Comparison of ENCODE assay signal across 8 cellular contexts in the genomic region with DNA sequence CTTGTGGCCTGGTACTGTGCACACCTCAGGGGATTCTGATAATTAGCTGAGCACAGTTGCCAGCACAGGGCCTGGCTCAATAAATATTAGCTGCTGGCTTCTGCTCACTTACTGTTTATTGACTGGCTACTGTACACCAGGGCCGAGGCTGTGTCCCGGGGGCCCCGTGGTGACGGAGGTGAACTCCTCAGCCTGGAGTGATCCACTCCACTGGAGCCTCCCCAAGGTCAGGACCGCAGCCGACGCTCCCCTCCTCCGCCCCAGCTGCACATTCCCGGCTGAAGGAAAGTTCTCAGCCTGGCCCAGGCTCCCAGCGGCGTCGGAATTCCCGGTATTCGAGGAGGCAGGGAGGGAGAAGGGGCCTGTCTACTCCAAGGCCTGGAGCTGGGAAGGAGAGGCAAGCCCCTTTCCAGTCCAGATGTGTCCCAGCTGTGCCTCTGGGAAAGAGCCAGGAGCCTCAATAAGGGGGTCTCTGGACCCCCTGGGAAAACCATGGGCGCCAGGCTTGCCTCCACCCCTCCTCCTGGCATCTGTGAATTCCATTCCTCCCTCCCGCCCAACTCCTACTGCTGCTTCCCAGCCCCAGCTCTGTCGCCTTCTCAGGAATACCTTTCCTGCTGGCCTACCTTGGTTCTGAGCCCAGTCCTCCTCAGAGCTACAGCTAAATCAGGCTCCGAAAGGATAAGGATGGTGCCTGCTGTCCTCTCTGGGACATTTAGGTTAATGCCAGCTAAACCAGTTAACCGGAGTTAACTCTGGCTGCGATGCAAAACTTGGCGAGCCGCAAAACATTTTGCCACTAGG. TPM values are rescaled to one million over a fixed set of nuclear protein-coding genes. Genes with fewer than 3 reads are reported as not detected.
A peak's percentile ranks its signal among the peaks of the same experiment; 100 is the strongest.
DNase-seq lines count a peak whose midpoint lies in the region; ATAC-seq and TF ChIP-seq lines count a peak whose summit lies in the region.

No MANE protein-coding gene starts in this region.

- H4K20me1 ChIP-seq in OCI-LY7 (ENCODE audit: insufficient read depth, low read length): peaks cover 4% of the 10 kb centered on the region

- H3K9me3 ChIP-seq in ES-I3 (ENCODE audit: control insufficient read depth, insufficient read depth, low read length): no peaks in the 10 kb centered on the region
- no peaks in the 10 kb centered on the region for H3K9me3 ChIP-seq in adipocyte (ENCODE audit: control insufficient read depth, low read length)
- no peaks in the 10 kb centered on the region for H3K9me3 ChIP-seq in right cardiac atrium (ENCODE audit: control insufficient read depth, low read length)
- no peaks in the 10 kb centered on the region for H3K9me3 ChIP-seq in OCI-LY7 (ENCODE audit: low read length)

- H3K36me3 ChIP-seq in ES-I3 (ENCODE audit: insufficient read depth, low read length) (peaks cover 8% of the 10 kb centered on the region), adipocyte (ENCODE audit: control insufficient read depth, insufficient read depth, low read length, severe bottlenecking) (peaks cover 31% of the 10 kb centered on the region), OCI-LY7 (ENCODE audit: insufficient read depth, low read length) (peaks cover 46% of the 10 kb centered on the region)

- CTCF ChIA-PET in OCI-LY7 (lab: Charles Lee; ENCODE audit: unreplicated experiment): no interaction called here

- H3K27ac ChIP-seq in right cardiac atrium (ENCODE audit: low read length) (peak overlapping the region; percentile 82), OCI-LY7 (ENCODE audit: low read depth, low read length, poor library complexity, severe bottlenecking) (no peak overlapping the region)

- H2AFZ ChIP-seq in OCI-LY7 (ENCODE audit: low read length): no peak overlapping the region

- peak overlapping the region; percentile 37; the same call in 1 of the 2 replicates for H3K9ac ChIP-seq in ES-I3 (ENCODE audit: low read depth, low read length)
- peak overlapping the region; percentile 66 for H3K9ac ChIP-seq in adipocyte (ENCODE audit: low read length)

- peaks cover 8% of the 10 kb centered on the region for H3K79me2 ChIP-seq in OCI-LY7 (ENCODE audit: insufficient read depth, low read depth, low read length)

- H3K27me3 ChIP-seq in adipocyte (replicated peaks; ENCODE audit: control insufficient read depth, insufficient read depth, low read length) (no peaks in the 10 kb centered on the region), right cardiac atrium (ENCODE audit: control insufficient read depth, insufficient read depth) (no peaks in the 10 kb centered on the region)

- no TSS peak for BruUV-seq in OCI-LY7 (replicated peaks; lab: Mats Ljungman, UMichigan)

- 16% methylated on average over 22 of the region's 22 CpGs for WGBS in right cardiac atrium

- POLR2A ChIA-PET in OCI-LY7 (lab: Charles Lee): interaction anchor here (1.8 kb wide), 1 partner anchor 7 kb away, joined by 12 read pairs; a partner anchor contains a TSS

- ATAC-seq in right cardiac atrium (peak; percentile 73 to 88), sciatic nerve (peak; percentile 89)

- DNase-seq in adipocyte (ENCODE audit: low read depth) (peak; percentile 90), right cardiac atrium (peak; percentile 83 to 91 (median 91)), sciatic nerve (ENCODE audit: low spot score) (peak; percentile 86), NCI-H1048 (lab: John Stamatoyannopoulos, UW) (no peak), medulla oblongata (ENCODE audit: extremely low spot score) (no peak), OCI-LY7 (ENCODE audit: low spot score) (no peak), nucleus accumbens (lab: John Stamatoyannopoulos, UW) (no peak)

- H3K4me3 ChIP-seq in adipocyte (ENCODE audit: low read length): peak overlapping the region; percentile 42
- H3K4me3 ChIP-seq in right cardiac atrium (ENCODE audit: low read length): no peak overlapping the region
- H3K4me3 ChIP-seq in OCI-LY7 (ENCODE audit: low read depth, low read length, poor library complexity, severe bottlenecking): no peak overlapping the region

- TF ChIP-seq CTCF in OCI-LY7 (conservative IDR thresholded peaks at IDR 0.05; ENCODE audit: low read length): no peak

- no peak overlapping the region for H3K4me2 ChIP-seq in OCI-LY7 (ENCODE audit: low read length)

- H3K4me1 ChIP-seq in ES-I3 (ENCODE audit: insufficient read depth, low read length): peaks cover 15% of the 10 kb centered on the region; the same call in 1 of the 2 replicates
- peaks cover 14% of the 10 kb centered on the region for H3K4me1 ChIP-seq in adipocyte (ENCODE audit: control insufficient read depth, insufficient read depth, low read length)
- peaks cover 4% of the 10 kb centered on the region for H3K4me1 ChIP-seq in right cardiac atrium (ENCODE audit: control insufficient read depth, insufficient read depth, low read length)
- peaks cover 5% of the 10 kb centered on the region for H3K4me1 ChIP-seq in OCI-LY7 (ENCODE audit: insufficient read depth, low read length, poor library complexity, severe bottlenecking)

- intact Hi-C loops in right cardiac atrium (cut with DNase I) (no loop called here), sciatic nerve (cut with DNase I) (no loop called here), OCI-LY7 (cut with micrococcal nuclease; ENCODE audit: unreplicated experiment) (no loop called here)

- H3K9me2 ChIP-seq in OCI-LY7 (ENCODE audit: insufficient read depth, low read length): no peaks in the 10 kb centered on the region

RNA-seq across cellular contexts. Expression of a gene that starts 7.2 kb away (rescaled TPM):
- total RNA-seq in right cardiac atrium: 1,000 to 10,000 TPM; 1,282 to 1,746 (median 1,468) TPM
- polyA plus RNA-seq in right cardiac atrium: 1,560 TPM
- total RNA-seq in sciatic nerve: 1,367 TPM
- total RNA-seq in OCI-LY7 (2014; rRNA removed; shearing (Covaris generic)): 538 and 634 TPM in 2 replicates
- total RNA-seq in OCI-LY7 (2022): 3,661 and 4,044 TPM in 2 replicates

RNA-seq across cellular contexts. Expression of a gene that starts 16.0 kb away (rescaled TPM):
- 10 to 100 TPM; 13.1 to 29.5 (median 20.1) TPM for total RNA-seq in right cardiac atrium
- polyA plus RNA-seq in right cardiac atrium: 11.3 TPM
- total RNA-seq in sciatic nerve: 89.2 TPM
- total RNA-seq in OCI-LY7 (2014; rRNA removed; shearing (Covaris generic)): 28.3 and 30.4 TPM in 2 replicates
- 65.9 and 68.2 TPM in 2 replicates for total RNA-seq in OCI-LY7 (2022)

RNA-seq across cellular contexts. Expression of a gene that starts 16.9 kb away (rescaled TPM):
- 10 to 100 TPM; 74.8 to 85.1 (median 80.1) TPM for total RNA-seq in right cardiac atrium
- polyA plus RNA-seq in right cardiac atrium: 68.8 TPM
- total RNA-seq in sciatic nerve: 102 TPM
- total RNA-seq in OCI-LY7 (2014; rRNA removed; shearing (Covaris generic)): 70.1 and 74.6 TPM in 2 replicates
- total RNA-seq in OCI-LY7 (2022): 168 and 175 TPM in 2 replicates

RNA-seq across cellular contexts. Expression of a gene that starts 21.9 kb away (rescaled TPM):
- 100 to 1,000 TPM in 1 of 4 donors, 10 to 100 TPM in 3; 38.1 to 157 (median 56.4) TPM for total RNA-seq in right cardiac atrium
- 203 TPM for polyA plus RNA-seq in right cardiac atrium
- 342 TPM for total RNA-seq in sciatic nerve
- 19.4 and 21.8 TPM in 2 replicates for total RNA-seq in OCI-LY7 (2014; rRNA removed; shearing (Covaris generic))
- 55.9 and 57.2 TPM in 2 replicates for total RNA-seq in OCI-LY7 (2022)

RNA-seq across cellular contexts. Expression of a gene that starts 37.3 kb away (rescaled TPM):
- 10 to 100 TPM; 25.1 to 31.8 (median 27.0) TPM for total RNA-seq in right cardiac atrium
- polyA plus RNA-seq in right cardiac atrium: 38.3 TPM
- total RNA-seq in sciatic nerve: 37.2 TPM
- total RNA-seq in OCI-LY7 (2014; rRNA removed; shearing (Covaris generic)): 15.7 and 28.3 TPM in 2 replicates
- 31.2 and 31.3 TPM in 2 replicates for total RNA-seq in OCI-LY7 (2022)

Comparison
In these comparisons a context has a peak if more than half of its experiments do, and no peak if none do; other contexts are left out.
1. DNase-seq: peak in adipocyte (single experiment), right cardiac atrium (3 of 3) and sciatic nerve (single experiment); none in NCI-H1048 (single experiment), medulla oblongata (single experiment), OCI-LY7 (single experiment) and nucleus accumbens (0 of 56).